20 cellular contexts compared by ENCODE assay signal in genomic region chr1:222233441-222234180, GRCh38.
"Had no signal": no experiment of that assay in that cellular context is flagged by ENCODE, and none has a peak within 500 bp of the region (broad histone marks: within the 10 kb centered on the region; RNA-seq: fewer than 3 reads in every experiment).

No MANE protein-coding gene starts in this region.

- H3K27me3 Mint-ChIP-seq: activated CD4-positive, alpha-beta T cell treated with anti-CD3 and anti-CD28 coated beads, Interleukin-2, amount 10 ng/mL, durations not matched to agents 24 days and 14 days; activated naive CD8-positive, alpha-beta T cell treated with anti-CD3 and anti-CD28 coated beads, Interleukin-2, amount 10 ng/mL, durations not matched to agents 7 days and 5 days had no signal

- FAIRE-seq: endometrium, TTC549 had no signal

- ATAC-seq: activated CD8-positive, alpha-beta T cell treated with anti-CD3 and anti-CD28 coated beads, Interleukin-2, amount 10 ng/mL, durations not matched to agents 7 days and 5 days; activated T-cell treated with anti-CD3 and anti-CD28 coated beads, Interleukin-2, amount 50 U/mL, for 72 hours; foreskin keratinocyte; left ventricle myocardium superior; natural killer cell; stimulated activated effector memory CD8-positive, alpha-beta T cell treated with anti-CD3 and anti-CD28 coated beads, Interleukin-12 subunit alpha, Interleukin-12 subunit beta, amount 100 ng/mL, for 72 hours had no signal

- H3K4me1 ChIP-seq: foreskin keratinocyte had no signal

- H3K9me3 Mint-ChIP-seq: activated CD4-positive, alpha-beta T cell treated with anti-CD3 and anti-CD28 coated beads, Interleukin-2, amount 10 ng/mL, durations not matched to agents 24 days and 14 days; activated naive CD8-positive, alpha-beta T cell treated with anti-CD3 and anti-CD28 coated beads, Interleukin-2, amount 10 ng/mL, durations not matched to agents 7 days and 5 days; activated T-cell treated with anti-CD3 and anti-CD28 coated beads, Interleukin-2, amount 50 U/mL, for 72 hours; memory B cell; natural killer cell; stimulated activated effector memory CD8-positive, alpha-beta T cell treated with anti-CD3 and anti-CD28 coated beads, Interleukin-12 subunit alpha, Interleukin-12 subunit beta, amount 100 ng/mL, for 72 hours had no signal

- H3K4me1 Mint-ChIP-seq: activated CD4-positive, alpha-beta T cell treated with anti-CD3 and anti-CD28 coated beads, Interleukin-2, amount 10 ng/mL, durations not matched to agents 24 days and 14 days; activated naive CD8-positive, alpha-beta T cell treated with anti-CD3 and anti-CD28 coated beads, Interleukin-2, amount 10 ng/mL, durations not matched to agents 7 days and 5 days; memory B cell; natural killer cell; stimulated activated effector memory CD8-positive, alpha-beta T cell treated with anti-CD3 and anti-CD28 coated beads, Interleukin-12 subunit alpha, Interleukin-12 subunit beta, amount 100 ng/mL, for 72 hours had no signal

- H3K27ac Mint-ChIP-seq: activated CD4-positive, alpha-beta T cell treated with anti-CD3 and anti-CD28 coated beads, Interleukin-2, amount 10 ng/mL, durations not matched to agents 24 days and 14 days; activated CD8-positive, alpha-beta T cell treated with anti-CD3 and anti-CD28 coated beads, Interleukin-2, amount 10 ng/mL, durations not matched to agents 7 days and 5 days; activated naive CD8-positive, alpha-beta T cell treated with anti-CD3 and anti-CD28 coated beads, Interleukin-2, amount 10 ng/mL, durations not matched to agents 7 days and 5 days; activated T-cell treated with anti-CD3 and anti-CD28 coated beads, Interleukin-2, amount 50 U/mL, for 72 hours; memory B cell; natural killer cell; stimulated activated effector memory CD8-positive, alpha-beta T cell treated with anti-CD3 and anti-CD28 coated beads, Interleukin-12 subunit alpha, Interleukin-12 subunit beta, amount 100 ng/mL, for 72 hours had no signal

- H3K27ac ChIP-seq: dorsolateral prefrontal cortex, foreskin keratinocyte, neutrophil, thoracic aorta had no signal

- H3K36me3 Mint-ChIP-seq: activated naive CD8-positive, alpha-beta T cell treated with anti-CD3 and anti-CD28 coated beads, Interleukin-2, amount 10 ng/mL, durations not matched to agents 7 days and 5 days; memory B cell; natural killer cell; stimulated activated effector memory CD8-positive, alpha-beta T cell treated with anti-CD3 and anti-CD28 coated beads, Interleukin-12 subunit alpha, Interleukin-12 subunit beta, amount 100 ng/mL, for 72 hours had no signal

- H3K27me3 ChIP-seq: foreskin keratinocyte, neutrophil had no signal

- H3K36me3 ChIP-seq: neutrophil, thoracic aorta had no signal

- H3K4me3 ChIP-seq: dorsolateral prefrontal cortex, thoracic aorta had no signal

- H3K9me3 ChIP-seq: neutrophil, thoracic aorta had no signal

- H3K4me3 Mint-ChIP-seq: activated CD4-positive, alpha-beta T cell treated with anti-CD3 and anti-CD28 coated beads, Interleukin-2, amount 10 ng/mL, durations not matched to agents 24 days and 14 days; activated CD8-positive, alpha-beta T cell treated with anti-CD3 and anti-CD28 coated beads, Interleukin-2, amount 10 ng/mL, durations not matched to agents 7 days and 5 days; activated naive CD8-positive, alpha-beta T cell treated with anti-CD3 and anti-CD28 coated beads, Interleukin-2, amount 10 ng/mL, durations not matched to agents 7 days and 5 days; activated T-cell treated with anti-CD3 and anti-CD28 coated beads, Interleukin-2, amount 50 U/mL, for 72 hours; memory B cell; natural killer cell; stimulated activated effector memory CD8-positive, alpha-beta T cell treated with anti-CD3 and anti-CD28 coated beads, Interleukin-12 subunit alpha, Interleukin-12 subunit beta, amount 100 ng/mL, for 72 hours had no signal

- DNase-seq: activated CD4-positive, alpha-beta T cell treated with anti-CD3 and anti-CD28 coated beads, Interleukin-2, amount 10 ng/mL, durations not matched to agents 24 days and 14 days; activated CD4-positive, CD25-positive, alpha-beta regulatory T cell; activated CD8-positive, alpha-beta memory T cell treated with anti-CD3 and anti-CD28 coated beads, Interleukin-2, amount 50 U/mL, for 4 hours; activated CD8-positive, alpha-beta T cell treated with anti-CD3 and anti-CD28 coated beads, Interleukin-2, amount 10 ng/mL, durations not matched to agents 7 days and 5 days; activated gamma-delta T cell treated with Interleukin-2 at 50 U/mL for 16 hours; activated naive CD8-positive, alpha-beta T cell treated with anti-CD3 and anti-CD28 coated beads, Interleukin-2, amount 10 ng/mL, durations not matched to agents 7 days and 5 days; activated T-cell treated with anti-CD3 and anti-CD28 coated beads, Interleukin-2, amount 50 U/mL, for 72 hours; aorta; dorsolateral prefrontal cortex; foreskin keratinocyte; kidney glomerular epithelial cell; left ventricle myocardium superior; natural killer cell; retina had no signal
